In genomic region chr2:236967499-236967783, GRCh38 we compare ENCODE assay signal across 24 cellular contexts.
DNase-seq lines count a peak whose midpoint lies in the region; ATAC-seq and TF ChIP-seq lines count a peak whose summit lies in the region.
"Had no signal": no experiment of that assay in that cellular context is flagged by ENCODE, and none has a peak within 500 bp of the region (broad histone marks: within the 10 kb centered on the region; RNA-seq: fewer than 3 reads in every experiment).

No MANE protein-coding gene starts in this region.

- H4K8ac ChIP-seq in neuronal stem cell (ENCODE audit: low read depth, low read length), result no peak overlapping the region

- no peaks in the 10 kb centered on the region for H3K9me3 ChIP-seq in CD8-positive, alpha-beta T cell (ENCODE audit: low read length)
- H3K9me3 ChIP-seq in neuronal stem cell (replicated peaks in 1 of 2; ENCODE audit: control insufficient read depth in 2 of 2, insufficient read depth in 1 of 2, low read depth in 1 of 2, low read length in 2 of 2) (no peaks in the 10 kb centered on the region), lower lobe of right lung (no peaks in the 10 kb centered on the region)
- H3K9me3 ChIP-seq: MG63, neutrophil, thyroid gland had no signal

- WGBS in neuronal stem cell (ENCODE audit: extremely low coverage in 2 of 2, insufficient read length in 2 of 2, insufficient replicate concordance in 1 of 2), 2 donors, result no CpG with 5 or more reads among the region's 4 CpGs

- H3K14ac ChIP-seq in neuronal stem cell (ENCODE audit: low read length), result no peak overlapping the region

- H2BK120ac ChIP-seq in neuronal stem cell (ENCODE audit: low read depth, low read length), result no peak overlapping the region

- no peak overlapping the region for H2BK15ac ChIP-seq in neuronal stem cell (ENCODE audit: low read length)

- H3K9ac ChIP-seq in neuronal stem cell (ENCODE audit: low read depth, low read length, poor library complexity), result no peak overlapping the region

- no peaks in the 10 kb centered on the region for H3K36me3 ChIP-seq in CD8-positive, alpha-beta T cell (ENCODE audit: insufficient read depth, low read length)
- H3K36me3 ChIP-seq in neuronal stem cell (replicated peaks in 1 of 2; ENCODE audit: control insufficient read depth in 2 of 2, insufficient read depth in 2 of 2, low read length in 2 of 2) (no peaks in the 10 kb centered on the region), lower lobe of right lung (no peaks in the 10 kb centered on the region)
- H3K36me3 ChIP-seq: MG63, neutrophil, thyroid gland had no signal

- POLR2A ChIA-PET in CD8-positive, alpha-beta T cell (lab: Charles Lee), result no interaction called here

- H2AFZ ChIP-seq in neuronal stem cell (ENCODE audit: low read length), result no peak overlapping the region

- no peak overlapping the region for H3K4ac ChIP-seq in neuronal stem cell (ENCODE audit: low read length)

- peak overlapping the region; percentile 4 for H3K27ac ChIP-seq in CD8-positive, alpha-beta T cell (ENCODE audit: low read depth, low read length)
- no peak overlapping the region for H3K27ac ChIP-seq in coronary artery
- no peak overlapping the region for H3K27ac ChIP-seq in neuronal stem cell (replicated peaks; ENCODE audit: low read length)
- no peak overlapping the region for H3K27ac ChIP-seq in lower lobe of right lung
- H3K27ac ChIP-seq: thyroid gland had no signal

- CTCF ChIA-PET in CD8-positive, alpha-beta T cell (lab: Charles Lee), result no interaction called here
- CTCF ChIA-PET in Calu3 (lab: Charles Lee), result no interaction called here

- H2AK5ac ChIP-seq in neuronal stem cell (ENCODE audit: low read depth, low read length), result no peak overlapping the region

- TF ChIP-seq CTCF in CD8-positive, alpha-beta T cell (IDR thresholded peaks at IDR 0.05), result no peak
- TF ChIP-seq CTCF in coronary artery (IDR thresholded peaks at IDR 0.05) (no peak), Calu3 (IDR thresholded peaks at IDR 0.05; ENCODE audit: unreplicated experiment) (no peak), lower lobe of right lung (IDR thresholded peaks at IDR 0.05) (no peak)

- peaks cover 37% of the 10 kb centered on the region for H3K4me1 ChIP-seq in CD8-positive, alpha-beta T cell (ENCODE audit: insufficient read depth, low read length)
- H3K4me1 ChIP-seq in neuronal stem cell (ENCODE audit: control insufficient read depth in 2 of 2, insufficient read depth in 1 of 2, low read depth in 1 of 2, low read length in 2 of 2) (peaks cover 6 to 17% of the 10 kb centered on the region in 2 donors), lower lobe of right lung (peaks cover 29% of the 10 kb centered on the region)

- no peak overlapping the region for H3K4me2 ChIP-seq in neuronal stem cell (ENCODE audit: insufficient read depth, low read length, poor library complexity, severe bottlenecking)

- H3K4me3 ChIP-seq in CD8-positive, alpha-beta T cell (ENCODE audit: low read depth, low read length), result peak overlapping the region; percentile 17
- no peak overlapping the region for H3K4me3 ChIP-seq in coronary artery
- H3K4me3 ChIP-seq in neuronal stem cell (ENCODE audit: low read length in 2 of 2), result no peak overlapping the region
- no peak overlapping the region for H3K4me3 ChIP-seq in lower lobe of right lung
- H3K4me3 ChIP-seq: lung, MG63, thyroid gland had no signal

- peak overlapping the region; percentile 33 for H3K18ac ChIP-seq in neuronal stem cell (ENCODE audit: low read length)

- no peaks in the 10 kb centered on the region for H3K79me1 ChIP-seq in neuronal stem cell (ENCODE audit: low read depth, low read length)

- H3K27me3 Mint-ChIP-seq in activated T-cell treated with anti-CD3 and anti-CD28 coated beads, Interleukin-2, amount 50 U/mL, for 4 hours (ENCODE audit: low read depth), result no peaks in the 10 kb centered on the region
- H3K27me3 Mint-ChIP-seq in CD8-positive, alpha-beta T cell (ENCODE audit: low read depth), result no peaks in the 10 kb centered on the region
- H3K27me3 Mint-ChIP-seq in Calu3 (ENCODE audit: unreplicated experiment), result no peaks in the 10 kb centered on the region
- H3K27me3 Mint-ChIP-seq: activated T-helper 17 cell treated with anti-CD3 and anti-CD28 coated beads, Interleukin-2, amount 50 U/mL, for 72 hours had no signal

- H4K91ac ChIP-seq in neuronal stem cell (ENCODE audit: low read depth, low read length, poor library complexity), result no peak overlapping the region

- BruUV-seq in Calu3 (replicated peaks; lab: Mats Ljungman, UMichigan), result no TSS peak

- peaks cover 44% of the 10 kb centered on the region for H3K4me1 Mint-ChIP-seq in activated T-cell treated with anti-CD3 and anti-CD28 coated beads, Interleukin-2, amount 50 U/mL, for 4 hours (ENCODE audit: low read depth)
- peaks cover 46% of the 10 kb centered on the region for H3K4me1 Mint-ChIP-seq in CD8-positive, alpha-beta T cell (ENCODE audit: low read depth)
- H3K4me1 Mint-ChIP-seq in Calu3 (ENCODE audit: low read depth, unreplicated experiment), result peaks cover 33% of the 10 kb centered on the region

- ATAC-seq in activated T-cell treated with anti-CD3 and anti-CD28 coated beads, Interleukin-2, amount 50 U/mL, for 4 hours, result no peak
- no peak for ATAC-seq in CD8-positive, alpha-beta T cell
- ATAC-seq in GM21528 (IDR thresholded peaks at IDR 0.05; ENCODE audit: low FRiP score, unreplicated experiment) (no peak), lower lobe of right lung (no peak)
- ATAC-seq: activated T-helper 17 cell treated with anti-CD3 and anti-CD28 coated beads, Interleukin-2, amount 50 U/mL, for 72 hours; Panc1; WTC11 had no signal

- no peak overlapping the region for H2BK5ac ChIP-seq in neuronal stem cell (ENCODE audit: low read length)

- H3K36me3 Mint-ChIP-seq in activated T-cell treated with anti-CD3 and anti-CD28 coated beads, Interleukin-2, amount 50 U/mL, for 4 hours (ENCODE audit: insufficient read depth), result no peaks in the 10 kb centered on the region
- H3K36me3 Mint-ChIP-seq in CD8-positive, alpha-beta T cell, result no peaks in the 10 kb centered on the region
- H3K36me3 Mint-ChIP-seq in Calu3 (ENCODE audit: insufficient read depth, unreplicated experiment), result no peaks in the 10 kb centered on the region
- H3K36me3 Mint-ChIP-seq: WTC11 had no signal

- H3K4me3 Mint-ChIP-seq in activated T-cell treated with anti-CD3 and anti-CD28 coated beads, Interleukin-2, amount 50 U/mL, for 4 hours, result peak overlapping the region; percentile 19
- H3K4me3 Mint-ChIP-seq in CD8-positive, alpha-beta T cell, result peak overlapping the region; percentile 15
- H3K4me3 Mint-ChIP-seq in Calu3 (ENCODE audit: low read depth, unreplicated experiment), result no peak overlapping the region
- H3K4me3 Mint-ChIP-seq: activated CD4-positive, alpha-beta T cell treated with anti-CD3 and anti-CD28 coated beads, Interleukin-2, amount 10 ng/mL, durations not matched to agents 7 days and 5 days; activated T-helper 17 cell treated with anti-CD3 and anti-CD28 coated beads, Interleukin-2, amount 50 U/mL, for 72 hours; WTC11 had no signal

- no peak overlapping the region for H3K23ac ChIP-seq in neuronal stem cell (ENCODE audit: low read depth, low read length, poor library complexity)

- no peak overlapping the region for H2BK12ac ChIP-seq in neuronal stem cell (ENCODE audit: low read length)

- H3K27ac Mint-ChIP-seq in CD8-positive, alpha-beta T cell, result peak overlapping the region; percentile 95
- H3K27ac Mint-ChIP-seq in Calu3 (ENCODE audit: unreplicated experiment), result no peak overlapping the region
- H3K27ac Mint-ChIP-seq: progenitor cell of endocrine pancreas, WTC11 had no signal

- no peaks in the 10 kb centered on the region for H3K27me3 ChIP-seq in CD8-positive, alpha-beta T cell (ENCODE audit: insufficient read depth, low read length)
- H3K27me3 ChIP-seq in neuronal stem cell (ENCODE audit: control insufficient read depth in 3 of 3, insufficient read depth in 3 of 3, low read depth in 1 of 3, low read length in 3 of 3) (no peaks in the 10 kb centered on the region), lower lobe of right lung (ENCODE audit: low read depth) (no peaks in the 10 kb centered on the region)
- H3K27me3 ChIP-seq: MG63, neutrophil, thyroid gland had no signal

- no peak for DNase-seq in activated T-cell treated with anti-CD3 and anti-CD28 coated beads, Interleukin-2, amount 50 U/mL, for 4 hours
- no peak for DNase-seq in activated T-cell treated with anti-CD3 and anti-CD28 coated beads, Interleukin-2, amount 50 U/mL, for 1 hour
- no peak for DNase-seq in CD8-positive, alpha-beta T cell
- DNase-seq in coronary artery (ENCODE audit: low spot score), result peak; percentile 43
- DNase-seq in neuronal stem cell (ENCODE audit: low spot score), result no peak
- DNase-seq in Calu3, result no peak
- no peak for DNase-seq in lower lobe of right lung
- DNase-seq: 8988T; DMS79; MG63; NCI-H2081 treated with DMSO at 0.1 percent for 48 hours; NCI-H226; SIG-M5; stimulated activated naive CD4-positive, alpha-beta T cell treated with Interleukin-2 at 50 U/mL for 16 hours; SW 1271; thyroid gland had no signal

- no peaks in the 10 kb centered on the region for H3K9me3 Mint-ChIP-seq in activated T-cell treated with anti-CD3 and anti-CD28 coated beads, Interleukin-2, amount 50 U/mL, for 4 hours
- no peaks in the 10 kb centered on the region for H3K9me3 Mint-ChIP-seq in CD8-positive, alpha-beta T cell
- H3K9me3 Mint-ChIP-seq in Calu3 (ENCODE audit: low read depth, unreplicated experiment), result no peaks in the 10 kb centered on the region
- H3K9me3 Mint-ChIP-seq: activated CD4-positive, alpha-beta T cell treated with anti-CD3 and anti-CD28 coated beads, Interleukin-2, amount 10 ng/mL, durations not matched to agents 7 days and 5 days; activated T-helper 17 cell treated with anti-CD3 and anti-CD28 coated beads, Interleukin-2, amount 50 U/mL, for 72 hours; WTC11 had no signal

- intact Hi-C loops in CD8-positive, alpha-beta T cell (cut with DNase I, micrococcal nuclease), result loop anchor here in 1 of 2 experiments (5.0 to 10.0 kb wide), 2 partner anchors 120 to 433 kb away; partner anchors contain the start of gene COPS8
- intact Hi-C loops in Calu3 (cut with micrococcal nuclease; ENCODE audit: unreplicated experiment) (no loop called here), lower lobe of right lung (cut with DNase I) (no loop called here)
